In genomic region chr9:86202338-86202882, GRCh38 we compare ENCODE assay signal across 8 cellular contexts. TPM values are rescaled to one million over a fixed set of nuclear protein-coding genes. Genes with fewer than 3 reads are reported as not detected.
DNase-seq lines count a peak whose midpoint lies in the region; ATAC-seq, FAIRE-seq and TF ChIP-seq lines count a peak whose summit lies in the region.

No MANE protein-coding gene starts in this region.

- H3K9ac ChIP-seq in kidney (ENCODE audit: low read length in 2 of 2), result no peak overlapping the region

- peak; percentile 64 for ATAC-seq in GM19023 (IDR thresholded peaks at IDR 0.05; ENCODE audit: unreplicated experiment)

- no peaks in the 10 kb centered on the region for H4K20me1 ChIP-seq in PC-9 (ENCODE audit: insufficient read depth)

- DNase-seq in COR-L47 (lab: John Stamatoyannopoulos, UW) (peak; percentile 31), HK-2 (ENCODE audit: unreplicated experiment) (peak; percentile 8), PC-9 (peak; percentile 18 to 52), brain microvascular endothelial cell (peak; percentile 35), kidney (no peak), posterior vena cava (ENCODE audit: low spot score) (no peak)
- peak; percentile 31 for DNase-seq in stimulated activated CD8-positive, alpha-beta memory T cell treated with anti-CD3 and anti-CD28 coated beads, Interleukin-4, amount 100 ng/mL, for 48 hours

- no peaks in the 10 kb centered on the region for H3K36me3 ChIP-seq in PC-9 (ENCODE audit: low read depth)
- H3K36me3 ChIP-seq in brain microvascular endothelial cell (replicated peaks), result no peaks in the 10 kb centered on the region
- H3K36me3 ChIP-seq in kidney (ENCODE audit: control insufficient read depth in 1 of 2, insufficient read depth in 2 of 2, low read length in 2 of 2), result no peaks in the 10 kb centered on the region

- H2AFZ ChIP-seq in PC-9, result no peak overlapping the region

- intact Hi-C loops in PC-9 (cut with micrococcal nuclease; ENCODE audit: unreplicated experiment) (loop anchor here (5.0 kb wide), 2 partner anchors 105 to 205 kb away; partner anchors contain the start of gene GOLM1), kidney (cut with DNase I) (no loop called here), posterior vena cava (cut with DNase I) (no loop called here)

- H3F3A ChIP-seq in PC-9 (ENCODE audit: insufficient read depth, low read depth), result no peaks in the 10 kb centered on the region

- peak; percentile 86 for TF ChIP-seq CTCF in PC-9 (conservative IDR thresholded peaks at IDR 0.05)
- TF ChIP-seq CTCF in brain microvascular endothelial cell (IDR thresholded peaks at IDR 0.05; ENCODE audit: low read depth, low read length, missing control alignments), result peak; percentile 82
- TF ChIP-seq CTCF in kidney (IDR thresholded peaks at IDR 0.05; ENCODE audit: borderline replicate concordance, extremely low read depth, insufficient read depth), result peak; percentile 73

- CTCF ChIA-PET in PC-9 (lab: Charles Lee), result interaction anchor here (0.6 to 0.7 kb wide), 3 partner anchors 67 to 232 kb away, joined by 3 to 9 read pairs (median 5); no protein-coding TSS in a partner anchor

- in situ Hi-C loops in brain microvascular endothelial cell (cut with HindIII; ENCODE audit: low pct_ligation_motif_present, low sequenced_read_pairs), result no loop called here

- no peaks in the 10 kb centered on the region for H3K4me1 ChIP-seq in PC-9 (replicated peaks; ENCODE audit: insufficient read depth)
- no peaks in the 10 kb centered on the region for H3K4me1 ChIP-seq in kidney (ENCODE audit: control insufficient read depth in 1 of 2, insufficient read depth in 1 of 2, low read depth in 1 of 2, low read length in 2 of 2)

- no peaks in the 10 kb centered on the region for H3K27me3 ChIP-seq in PC-9 (ENCODE audit: insufficient read depth, low read depth)
- no peaks in the 10 kb centered on the region for H3K27me3 ChIP-seq in brain microvascular endothelial cell (replicated peaks)

- no peak overlapping the region for H3K4me2 ChIP-seq in PC-9

- FAIRE-seq in kidney (lab: Jason Lieb, UNC), result peak; percentile 83

- no peaks in the 10 kb centered on the region for H3K9me3 ChIP-seq in PC-9 (ENCODE audit: insufficient read depth, low read depth)
- H3K9me3 ChIP-seq in kidney (ENCODE audit: control insufficient read depth in 1 of 2, low read length in 2 of 2), result no peaks in the 10 kb centered on the region

- no peaks in the 10 kb centered on the region for H3K9me2 ChIP-seq in PC-9 (ENCODE audit: insufficient read depth)

- no peak overlapping the region for H3K27ac ChIP-seq in PC-9
- H3K27ac ChIP-seq in brain microvascular endothelial cell, result no peak overlapping the region
- no peak overlapping the region for H3K27ac ChIP-seq in kidney (ENCODE audit: low read depth in 2 of 2, low read length in 2 of 2)

- BruUV-seq in PC-9 (replicated peaks; lab: Mats Ljungman, UMichigan), result no TSS peak

- POLR2A ChIA-PET in PC-9 (lab: Charles Lee; ENCODE audit: unreplicated experiment), result interaction anchor here (0.6 to 0.7 kb wide), 3 partner anchors 75 to 1630 kb away, joined by 3 to 11 read pairs (median 5); partner anchors contain the start of gene ISCA1

- H3K4me3 ChIP-seq in PC-9 (no peak overlapping the region), brain microvascular endothelial cell (ENCODE audit: low read depth, low read length) (no peak overlapping the region), kidney (ENCODE audit: low read length in 2 of 2) (no peak overlapping the region)

- H3K79me2 ChIP-seq in PC-9 (ENCODE audit: low read depth), result no peaks in the 10 kb centered on the region

RNA-seq across cellular contexts. Expression of gene C9orf153, which starts 57.0 kb away (rescaled TPM):
- total RNA-seq in PC-9 (2021) (0.48 and 0.52 TPM in 2 replicates), kidney (not detected), posterior vena cava (under 1 TPM; 0.24 to 0.28 TPM)
- polyA plus RNA-seq in kidney (ENCODE audit: insufficient read depth, low read depth, low replicate concordance), result not detected

Comparison
In these comparisons a context has a peak if more than half of its experiments do, and no peak if none do; other contexts are left out.
1. DNase-seq: peak in COR-L47 (single experiment), HK-2 (single experiment), PC-9 (2 of 2), brain microvascular endothelial cell (single experiment) and stimulated activated CD8-positive, alpha-beta memory T cell treated with anti-CD3 and anti-CD28 coated beads, Interleukin-4, amount 100 ng/mL, for 48 hours (single experiment); none in kidney (single experiment) and posterior vena cava (single experiment).
2. Peak in every context shown above with its lines, with median percentiles within 50 percentile points of each other: CTCF ChIP-seq.